ENCODE assay signal across 8 cellular contexts in the genomic region with DNA sequence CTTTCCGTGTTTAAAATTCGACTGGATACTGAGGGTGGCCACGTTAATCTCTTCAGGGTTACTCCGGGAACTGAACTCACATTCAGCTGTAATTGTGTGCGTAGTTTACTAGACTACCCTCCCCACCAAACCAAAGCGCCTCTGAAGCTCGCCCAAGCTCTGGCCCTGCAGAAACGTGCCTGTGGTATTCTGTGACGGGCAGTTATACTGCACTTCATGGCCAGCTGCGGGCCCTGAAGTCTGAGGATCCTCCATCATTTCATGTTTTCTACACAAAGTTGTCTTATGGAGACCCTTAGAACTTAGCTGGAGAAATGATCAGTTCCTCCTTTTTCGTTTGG. TPM values are rescaled to one million over a fixed set of nuclear protein-coding genes. Genes with fewer than 3 reads are reported as not detected.
DNase-seq lines count a peak whose midpoint lies in the region; ATAC-seq and TF ChIP-seq lines count a peak whose summit lies in the region.

No MANE protein-coding gene starts in this region.

- no peaks in the 10 kb centered on the region for H3K27me3 ChIP-seq in duodenal mucosa (ENCODE audit: control insufficient read depth in 1 of 2, insufficient read depth in 2 of 2, low read length in 2 of 2)

- no peaks in the 10 kb centered on the region for H3K27me3 Mint-ChIP-seq in activated CD8-positive, alpha-beta memory T cell treated with anti-CD3 and anti-CD28 coated beads, Interleukin-2, amount 10 ng/mL, durations not matched to agents 7 days and 5 days
- peaks cover 5% of the 10 kb centered on the region for H3K27me3 Mint-ChIP-seq in nephron progenitor cell (ENCODE audit: low read depth, poor library complexity)

- H3K27ac Mint-ChIP-seq in activated CD8-positive, alpha-beta memory T cell treated with anti-CD3 and anti-CD28 coated beads, Interleukin-2, amount 10 ng/mL, durations not matched to agents 7 days and 5 days = peak overlapping the region; percentile 94
- peak overlapping the region; percentile 65 for H3K27ac Mint-ChIP-seq in nephron progenitor cell

- H3K9me3 ChIP-seq in duodenal mucosa (ENCODE audit: control insufficient read depth in 1 of 2, low read length in 2 of 2) = peaks cover 14 to 22% of the 10 kb centered on the region in 2 donors

- H3K36me3 ChIP-seq in duodenal mucosa (ENCODE audit: control insufficient read depth in 1 of 2, insufficient read depth in 2 of 2, low read length in 2 of 2) = peaks cover 4 to 20% of the 10 kb centered on the region in 2 donors

- CTCF ChIA-PET in activated CD8-positive, alpha-beta memory T cell treated with anti-CD3 and anti-CD28 coated beads, Interleukin-2, amount 10 ng/mL, durations not matched to agents 7 days and 5 days (lab: Charles Lee) = interaction anchor here (0.8 to 2.3 kb wide), 3 partner anchors 82 to 195 kb away, joined by 3 to 8 read pairs (median 3); a partner anchor contains a TSS

- peaks cover 32% of the 10 kb centered on the region for H3K4me1 Mint-ChIP-seq in activated CD8-positive, alpha-beta memory T cell treated with anti-CD3 and anti-CD28 coated beads, Interleukin-2, amount 10 ng/mL, durations not matched to agents 7 days and 5 days
- peaks cover 18% of the 10 kb centered on the region for H3K4me1 Mint-ChIP-seq in nephron progenitor cell

- no peak for DNase-seq in activated CD8-positive, alpha-beta memory T cell treated with anti-CD3 and anti-CD28 coated beads, Interleukin-2, amount 10 ng/mL, durations not matched to agents 7 days and 5 days
- no peak for DNase-seq in activated CD8-positive, alpha-beta memory T cell treated with anti-CD3 and anti-CD28 coated beads, Interleukin-2, amount 50 U/mL, for 48 hours
- DNase-seq in NCI-H69 (lab: John Stamatoyannopoulos, UW) = peak; percentile 44
- no peak for DNase-seq in nephron progenitor cell
- DNase-seq in posterior vena cava (ENCODE audit: low spot score) = no peak
- no peak for DNase-seq in posterior cingulate gyrus

- peaks cover 52% of the 10 kb centered on the region for H3K36me3 Mint-ChIP-seq in activated CD8-positive, alpha-beta memory T cell treated with anti-CD3 and anti-CD28 coated beads, Interleukin-2, amount 10 ng/mL, durations not matched to agents 7 days and 5 days
- peaks cover 65% of the 10 kb centered on the region for H3K36me3 Mint-ChIP-seq in nephron progenitor cell (ENCODE audit: low read depth)

- no peak for TF ChIP-seq CTCF in nephron progenitor cell (IDR thresholded peaks at IDR 0.05)

- peak overlapping the region; percentile 97 to 99 for H3K4me3 ChIP-seq in duodenal mucosa (ENCODE audit: low read depth in 1 of 2, low read length in 2 of 2)

- intact Hi-C loops in posterior vena cava (cut with DNase I) = no loop called here
- intact Hi-C loops in posterior cingulate gyrus (cut with DNase I) = loop anchor here (1.0 to 5.0 kb wide), 3 partner anchors 31 to 95 kb away; a partner anchor contains a TSS

- no peak for ATAC-seq in activated CD8-positive, alpha-beta memory T cell treated with anti-CD3 and anti-CD28 coated beads, Interleukin-2, amount 10 ng/mL, durations not matched to agents 7 days and 5 days
- no peak for ATAC-seq in GM18867 (IDR thresholded peaks at IDR 0.05; ENCODE audit: unreplicated experiment)

- peaks cover 20% of the 10 kb centered on the region for H3K9me3 Mint-ChIP-seq in activated CD8-positive, alpha-beta memory T cell treated with anti-CD3 and anti-CD28 coated beads, Interleukin-2, amount 10 ng/mL, durations not matched to agents 7 days and 5 days (ENCODE audit: low read depth)
- H3K9me3 Mint-ChIP-seq in nephron progenitor cell = peaks cover 86% of the 10 kb centered on the region

- H3K4me3 Mint-ChIP-seq in activated CD8-positive, alpha-beta memory T cell treated with anti-CD3 and anti-CD28 coated beads, Interleukin-2, amount 10 ng/mL, durations not matched to agents 7 days and 5 days = peak overlapping the region; percentile 90
- peak overlapping the region; percentile 94 for H3K4me3 Mint-ChIP-seq in nephron progenitor cell

- peak overlapping the region; percentile 74 for H3K27ac ChIP-seq in duodenal mucosa (ENCODE audit: low read depth, low read length)

- peaks cover 10 to 14% of the 10 kb centered on the region in 2 donors for H3K4me1 ChIP-seq in duodenal mucosa (ENCODE audit: control insufficient read depth in 1 of 2, insufficient read depth in 2 of 2, low read length in 2 of 2)

- peak overlapping the region; percentile 75 to 98 for H3K9ac ChIP-seq in duodenal mucosa (ENCODE audit: low read depth in 1 of 2, low read length in 2 of 2)

RNA-seq across cellular contexts. Expression of a gene that starts 0.7 kb away (rescaled TPM):
- total RNA-seq in activated CD8-positive, alpha-beta memory T cell treated with anti-CD3 and anti-CD28 coated beads, Interleukin-2, amount 10 ng/mL, durations not matched to agents 7 days and 5 days = 10 to 100 TPM; 14.6 to 22.1 TPM
- total RNA-seq in posterior vena cava = 10 to 100 TPM in 1 of 2 donors, 1 to 10 TPM in 1; 8.6 to 10.2 TPM

RNA-seq across cellular contexts. Expression of a gene that starts 30.7 kb away (rescaled TPM):
- total RNA-seq in activated CD8-positive, alpha-beta memory T cell treated with anti-CD3 and anti-CD28 coated beads, Interleukin-2, amount 10 ng/mL, durations not matched to agents 7 days and 5 days = 10 to 100 TPM in 1 of 2 experiments, 1 to 10 TPM in 1; 8.9 to 10.0 TPM
- 10 to 100 TPM; 10.2 to 12.2 TPM for total RNA-seq in posterior vena cava

RNA-seq across cellular contexts. Expression of a gene that starts 50.5 kb away (rescaled TPM):
- 10 to 100 TPM; 22.5 to 23.1 TPM for total RNA-seq in activated CD8-positive, alpha-beta memory T cell treated with anti-CD3 and anti-CD28 coated beads, Interleukin-2, amount 10 ng/mL, durations not matched to agents 7 days and 5 days
- total RNA-seq in posterior vena cava = 10 to 100 TPM; 21.7 to 22.4 TPM
